ENCODE assay signal across 13 cellular contexts in genomic region chr3:72319202-72320095, GRCh38.
DNase-seq lines count a peak whose midpoint lies in the region; FAIRE-seq and TF ChIP-seq lines count a peak whose summit lies in the region.
"Had no signal": no experiment of that assay in that cellular context is flagged by ENCODE, and none has a peak within 500 bp of the region (broad histone marks: within the 10 kb centered on the region; RNA-seq: fewer than 3 reads in every experiment).

No MANE protein-coding gene starts in this region.

- DNase-seq in dermis blood vessel endothelial cell, result peak; percentile 56
- DNase-seq in RPMI8226, result no peak
- DNase-seq in GM19239 (ENCODE audit: insufficient read length, low spot score), result no peak
- no peak for DNase-seq in MM.1S
- DNase-seq in NCI-H146 treated with DMSO at 0.1 percent for 48 hours (lab: John Stamatoyannopoulos, UW; ENCODE audit: unreplicated experiment), result no peak
- DNase-seq: activated naive CD4-positive, alpha-beta T cell treated with anti-CD3 and anti-CD28 coated beads, Interleukin-2, amount 50 U/mL, for 16 hours; naive B cell; NCI-H1436; NCI-H524 treated with DMSO at 0.1 percent for 48 hours had no signal

- H3K9me3 ChIP-seq in Loucy (ENCODE audit: insufficient read depth, low read depth, low read length), result no peaks in the 10 kb centered on the region
- no peaks in the 10 kb centered on the region for H3K9me3 ChIP-seq in mucosa of rectum (ENCODE audit: control insufficient read depth in 2 of 2, low read length in 2 of 2)
- H3K9me3 ChIP-seq in MM.1S (replicated peaks; ENCODE audit: insufficient read depth, low read length), result no peaks in the 10 kb centered on the region

- TF ChIP-seq CTCF in C4-2B (conservative IDR thresholded peaks at IDR 0.05), result no peak
- TF ChIP-seq CTCF in Loucy (conservative IDR thresholded peaks at IDR 0.05; ENCODE audit: low read length), result no peak
- TF ChIP-seq CTCF in MM.1S (IDR thresholded peaks at IDR 0.05; ENCODE audit: low read length), result no peak

- H3K79me2 ChIP-seq in Loucy (ENCODE audit: insufficient read depth, low read length) (no peaks in the 10 kb centered on the region), MM.1S (ENCODE audit: low read length) (no peaks in the 10 kb centered on the region)

- no peak for FAIRE-seq in GM19239 (lab: Jason Lieb, UNC)
- FAIRE-seq: HepG2 had no signal

- H3K27ac ChIP-seq in C4-2B, result peak overlapping the region; percentile 71
- peak overlapping the region; percentile 3 to 23 for H3K27ac ChIP-seq in mucosa of rectum (ENCODE audit: low read depth in 2 of 2, low read length in 2 of 2)
- H3K27ac ChIP-seq in MM.1S (ENCODE audit: low read length), result no peak overlapping the region

- H3F3A ChIP-seq in Loucy (ENCODE audit: low read depth) (no peaks in the 10 kb centered on the region), MM.1S (ENCODE audit: insufficient read depth, low read length) (no peaks in the 10 kb centered on the region)

- no peak overlapping the region for H3K4me3 ChIP-seq in Loucy (ENCODE audit: low read length, poor library complexity, severe bottlenecking)
- no peak overlapping the region for H3K4me3 ChIP-seq in mucosa of rectum (ENCODE audit: low read length in 2 of 2)
- no peak overlapping the region for H3K4me3 ChIP-seq in MM.1S (ENCODE audit: low read length)

- no peaks in the 10 kb centered on the region for H3K36me3 ChIP-seq in Loucy (ENCODE audit: insufficient read depth, low read length)
- H3K36me3 ChIP-seq in mucosa of rectum (ENCODE audit: control insufficient read depth in 2 of 2, insufficient read depth in 2 of 2, low read length in 2 of 2), result no peaks in the 10 kb centered on the region
- H3K36me3 ChIP-seq in MM.1S (replicated peaks; ENCODE audit: insufficient read depth, low read length), result no peaks in the 10 kb centered on the region

- H3K4me1 ChIP-seq in Loucy (ENCODE audit: insufficient read depth, low read length, poor library complexity, severe bottlenecking) (peaks cover 64% of the 10 kb centered on the region), mucosa of rectum (ENCODE audit: control insufficient read depth in 2 of 2, insufficient read depth in 2 of 2, low read length in 2 of 2) (peaks cover 7 to 10% of the 10 kb centered on the region in 2 donors), MM.1S (ENCODE audit: low read length) (no peaks in the 10 kb centered on the region)

- H3K4me2 ChIP-seq in Loucy (ENCODE audit: low read depth, low read length, poor library complexity, severe bottlenecking), result peak overlapping the region; percentile 54
- H3K4me2 ChIP-seq in MM.1S (ENCODE audit: low read depth, low read length), result no peak overlapping the region

- H2AFZ ChIP-seq in Loucy (ENCODE audit: low read length) (peak overlapping the region; percentile 21; the same call in 1 of the 2 replicates), MM.1S (ENCODE audit: low read length) (no peak overlapping the region)

- H3K9me2 ChIP-seq in Loucy (replicated peaks; ENCODE audit: low read depth, low read length) (no peaks in the 10 kb centered on the region), MM.1S (replicated peaks; ENCODE audit: insufficient read depth, low read length) (no peaks in the 10 kb centered on the region)

- H3K9ac ChIP-seq in Loucy (ENCODE audit: low read depth, low read length, poor library complexity, severe bottlenecking) (peak overlapping the region; percentile 56), mucosa of rectum (ENCODE audit: low read depth in 1 of 2, low read length in 2 of 2) (no peak overlapping the region), MM.1S (ENCODE audit: low read length) (no peak overlapping the region)

- no peaks in the 10 kb centered on the region for H3K27me3 ChIP-seq in Loucy (ENCODE audit: insufficient read depth, low read length, poor library complexity, severe bottlenecking)
- H3K27me3 ChIP-seq in mucosa of rectum (ENCODE audit: control insufficient read depth in 2 of 2, insufficient read depth in 2 of 2, low read length in 2 of 2), result no peaks in the 10 kb centered on the region
- no peaks in the 10 kb centered on the region for H3K27me3 ChIP-seq in MM.1S (replicated peaks; ENCODE audit: insufficient read depth, low read length)

- H4K20me1 ChIP-seq in Loucy (ENCODE audit: insufficient read depth, low read length, poor library complexity, severe bottlenecking) (no peaks in the 10 kb centered on the region), MM.1S (ENCODE audit: insufficient read depth, low read length) (no peaks in the 10 kb centered on the region)
